Comparison of ENCODE assay signal across 23 cellular contexts in genomic region chr11:108609681-108610080, GRCh38. TPM values are rescaled to one million over a fixed set of nuclear protein-coding genes. Genes with fewer than 3 reads are reported as not detected.
A peak's percentile ranks its signal among the peaks of the same experiment; 100 is the strongest.
DNase-seq lines count a peak whose midpoint lies in the region; ATAC-seq, FAIRE-seq and TF ChIP-seq lines count a peak whose summit lies in the region.
"Had no signal": no experiment of that assay in that cellular context is flagged by ENCODE, and none has a peak within 500 bp of the region (broad histone marks: within the 10 kb centered on the region; RNA-seq: fewer than 3 reads in every experiment).

No MANE protein-coding gene starts in this region.

- no peak for FAIRE-seq in HepG2 (lab: Jason Lieb, UNC)
- FAIRE-seq in urothelium cell line (lab: Jason Lieb, UNC) = peak; percentile 91
- FAIRE-seq: A204.1, GM18507 had no signal

- H3K79me2 ChIP-seq in HepG2 (ENCODE audit: insufficient read depth, low read length) = no peaks in the 10 kb centered on the region
- H3K79me2 ChIP-seq in hepatocyte = no peaks in the 10 kb centered on the region

- H2AFZ ChIP-seq in HepG2 (ENCODE audit: low read length) (no peak overlapping the region), hepatocyte (no peak overlapping the region)
- H2AFZ ChIP-seq: neural progenitor cell had no signal

- TF ChIP-seq POLR2A in HepG2 (IDR thresholded peaks at IDR 0.05; ENCODE audit: insufficient read depth in 1 of 2, low read depth in 2 of 2, low read length in 2 of 2) (no peak), right lobe of liver (IDR thresholded peaks at IDR 0.05) (no peak), heart left ventricle (IDR thresholded peaks at IDR 0.05) (no peak)

- no peaks in the 10 kb centered on the region for H3K9me3 ChIP-seq in HepG2 (ENCODE audit: low read length)
- no peaks in the 10 kb centered on the region for H3K9me3 ChIP-seq in right lobe of liver
- H3K9me3 ChIP-seq in hepatocyte (ENCODE audit: low read depth) = no peaks in the 10 kb centered on the region
- no peaks in the 10 kb centered on the region for H3K9me3 ChIP-seq in heart left ventricle
- H3K9me3 ChIP-seq: vagina had no signal

- POLR2A ChIA-PET in HepG2 (lab: Yijun Ruan, JAX) = no interaction called here

- DNase-seq in HepG2 (ENCODE audit: low spot score) (no peak), right lobe of liver (no peak), SW480 (ENCODE audit: low spot score) (peak; percentile 76), fibroblast of villous mesenchyme (ENCODE audit: low read depth) (peak; percentile 73), urothelium cell line (ENCODE audit: low spot score) (peak; percentile 56), hepatocyte (ENCODE audit: low spot score) (no peak), heart left ventricle (no peak)
- DNase-seq: activated CD4-positive, alpha-beta T cell treated with anti-CD3 and anti-CD28 coated beads for 36 hours; activated naive CD8-positive, alpha-beta T cell treated with anti-CD3 and anti-CD28 coated beads, Interleukin-2, amount 50 U/mL, for 24 hours; activated T-cell treated with anti-CD3 and anti-CD28 coated beads for 4 hours; cortex of kidney; NCI-H1105 treated with DMSO at 0.1 percent for 48 hours; NCI-H345; stimulated activated CD4-positive, alpha-beta T cell treated with anti-CD3 and anti-CD28 coated beads, Interleukin-4, amount 100 ng/mL, for 4 hours; T-helper 17 cell had no signal

- TF ChIP-seq CTCF in HepG2 (CRISPR knock-in tag; IDR thresholded peaks at IDR 0.05) (no peak), right lobe of liver (IDR thresholded peaks at IDR 0.05) (no peak), fibroblast of villous mesenchyme (IDR thresholded peaks at IDR 0.05; ENCODE audit: insufficient read depth, low read depth, low read length) (no peak), hepatocyte (IDR thresholded peaks at IDR 0.05; ENCODE audit: poor library complexity) (no peak), heart left ventricle (IDR thresholded peaks at IDR 0.05) (no peak)

- no peak overlapping the region for H3K27ac ChIP-seq in HepG2 (ENCODE audit: extremely low read length, insufficient read depth, low read length)
- H3K27ac ChIP-seq in right lobe of liver = no peak overlapping the region
- H3K27ac ChIP-seq in hepatocyte = no peak overlapping the region
- no peak overlapping the region for H3K27ac ChIP-seq in heart left ventricle
- H3K27ac ChIP-seq: neural progenitor cell, vagina had no signal

- WGBS in HepG2 (ENCODE audit: low lambda C conversion rate) = 29% methylated on average over 5 of the region's 5 CpGs
- WGBS in right lobe of liver (ENCODE audit: insufficient coverage, low coverage, low lambda C conversion rate, missing lambda C conversion rate) = 73% methylated on average over 4 of the region's 5 CpGs
- 65% methylated on average over 5 of the region's 5 CpGs for WGBS in hepatocyte (ENCODE audit: low lambda C conversion rate, missing lambda C conversion rate)
- WGBS in heart left ventricle, 4 donors = 54 to 60% (median 57%) methylated on average over 5 of the region's 5 CpGs

- no peak for TF ChIP-seq RAD21 in HepG2 (CRISPR knock-in tag; IDR thresholded peaks at IDR 0.05)

- H4K20me1 ChIP-seq in HepG2 (ENCODE audit: insufficient read depth, low read length) (no peaks in the 10 kb centered on the region), hepatocyte (ENCODE audit: insufficient read depth, poor library complexity, severe bottlenecking) (no peaks in the 10 kb centered on the region)

- intact Hi-C loops in HepG2 (cut with micrococcal nuclease; ENCODE audit: unreplicated experiment) = no loop called here
- intact Hi-C loops in right lobe of liver (cut with DNase I) = no loop called here
- intact Hi-C loops in heart left ventricle (cut with DNase I) = no loop called here

- no peaks in the 10 kb centered on the region for H3K9me2 ChIP-seq in hepatocyte (replicated peaks; ENCODE audit: insufficient read depth)

- H3K4me2 ChIP-seq in HepG2 (ENCODE audit: low read depth, low read length) = no peak overlapping the region
- no peak overlapping the region for H3K4me2 ChIP-seq in hepatocyte
- H3K4me2 ChIP-seq: neural progenitor cell had no signal

- no peak overlapping the region for H3K4me3 ChIP-seq in HepG2 (replicated peaks in 1 of 3; ENCODE audit: insufficient read depth in 1 of 3, low read depth in 2 of 3, low read length in 3 of 3)
- H3K4me3 ChIP-seq in right lobe of liver = no peak overlapping the region
- no peak overlapping the region for H3K4me3 ChIP-seq in fibroblast of villous mesenchyme (ENCODE audit: low read depth, low read length)
- no peak overlapping the region for H3K4me3 ChIP-seq in hepatocyte
- no peak overlapping the region for H3K4me3 ChIP-seq in heart left ventricle
- H3K4me3 ChIP-seq: lung, neural progenitor cell, vagina had no signal

- H3K4me1 ChIP-seq in HepG2 (ENCODE audit: insufficient read depth, low read length) = no peaks in the 10 kb centered on the region
- H3K4me1 ChIP-seq in right lobe of liver = no peaks in the 10 kb centered on the region
- no peaks in the 10 kb centered on the region for H3K4me1 ChIP-seq in hepatocyte (ENCODE audit: insufficient read depth)
- no peaks in the 10 kb centered on the region for H3K4me1 ChIP-seq in heart left ventricle
- H3K4me1 ChIP-seq: neural progenitor cell, vagina had no signal

- H3K9ac ChIP-seq in HepG2 (ENCODE audit: insufficient read depth, low read depth, low read length) = no peak overlapping the region
- H3K9ac ChIP-seq: neural progenitor cell had no signal

- CTCF ChIA-PET in HepG2 (lab: Yijun Ruan, JAX; ENCODE audit: low intra/inter-chr PET ratio, low total read pairs) = no interaction called here

- ATAC-seq in HepG2 = no peak
- ATAC-seq in right lobe of liver = no peak
- ATAC-seq in HG02840 (IDR thresholded peaks at IDR 0.05; ENCODE audit: low FRiP score, unreplicated experiment) = no peak
- no peak for ATAC-seq in heart left ventricle
- ATAC-seq: activated CD4-positive, alpha-beta T cell treated with anti-CD3 and anti-CD28 coated beads for 36 hours; activated naive CD8-positive, alpha-beta T cell treated with anti-CD3 and anti-CD28 coated beads, Interleukin-2, amount 50 U/mL, for 24 hours; esophagus mucosa; sciatic nerve; T-helper 17 cell had no signal

- H3K36me3 ChIP-seq in HepG2 (replicated peaks in 1 of 2; ENCODE audit: control insufficient read depth in 1 of 2, insufficient read depth in 2 of 2, low read length in 2 of 2) (no peaks in the 10 kb centered on the region), right lobe of liver (no peaks in the 10 kb centered on the region), hepatocyte (replicated peaks; ENCODE audit: insufficient read depth, low read depth) (no peaks in the 10 kb centered on the region), heart left ventricle (no peaks in the 10 kb centered on the region)
- H3K36me3 ChIP-seq: neural progenitor cell, vagina had no signal

- H3K27me3 ChIP-seq in HepG2 (ENCODE audit: control insufficient read depth in 1 of 2, insufficient read depth in 2 of 2, low read length in 2 of 2) = no peaks in the 10 kb centered on the region; a peak in 2 of 5 replicates
- no peaks in the 10 kb centered on the region for H3K27me3 ChIP-seq in right lobe of liver
- no peaks in the 10 kb centered on the region for H3K27me3 ChIP-seq in hepatocyte
- H3K27me3 ChIP-seq in heart left ventricle = peaks cover 0 to 11% (median 0%) of the 10 kb centered on the region in 9 donors
- H3K27me3 ChIP-seq: neural progenitor cell, vagina had no signal

- in situ Hi-C loops in HepG2 (cut with HindIII; ENCODE audit: extremely low pct_ligation_motif_present, low pct_unique_long_range_greater_than_20kb) = no loop called here

- no peak for TF ChIP-seq EP300 in HepG2 (IDR thresholded peaks at IDR 0.05; ENCODE audit: low read depth in 2 of 2, low read length in 2 of 2)
- TF ChIP-seq EP300 in HepG2 (CRISPR knock-in tag; IDR thresholded peaks at IDR 0.05; ENCODE audit: borderline replicate concordance) = no peak

- BruUV-seq in HepG2 (replicated peaks; lab: Mats Ljungman, UMichigan) = no TSS peak

RNA-seq across cellular contexts. Expression of gene EXPH5, which starts 16.1 kb away (rescaled TPM):
- total RNA-seq in HepG2 (2016; rRNA removed; fragmentation: Illumina TruSeq; extraction: Trizol) (0.02 and 0.15 TPM in 2 replicates), right lobe of liver (10 to 100 TPM in 3 of 6 experiments, 1 to 10 TPM in 3; 8.3 to 12.4 (median 10.2) TPM), fibroblast of villous mesenchyme (0.32 and 2.2 TPM in 2 replicates), hepatocyte (3.6 and 4.5 TPM in 2 replicates), heart left ventricle (1 to 10 TPM in 6 of 9 donors, under 1 TPM in 3; 0.37 to 4.2 (median 1.3) TPM)
- not detected in 2 replicates for total RNA-seq in HepG2 (2016; cell fraction: cytosol; rRNA removed; fragmentation: Illumina TruSeq; extraction: Trizol; ENCODE audit: low read depth)
- total RNA-seq in HepG2 (2016; cell fraction: insoluble cytoplasmic fraction; rRNA removed; fragmentation: Illumina TruSeq; extraction: Trizol) = 0.04 TPM in 1 of 2 replicates, not detected in the other
- not detected in 2 replicates for total RNA-seq in HepG2 (2016; cell fraction: membrane; rRNA removed; fragmentation: Illumina TruSeq; extraction: Trizol)
- not detected in 2 replicates for total RNA-seq in HepG2 (2016; cell fraction: nucleus; rRNA removed; fragmentation: Illumina TruSeq; extraction: Trizol)
- polyA plus RNA-seq in HepG2 (2011; rRNA removed) (under 0.01 TPM in 1 of 2 replicates, not detected in the other), hepatocyte (1.8 and 2.0 TPM in 2 replicates), heart left ventricle (under 1 TPM; 0.14 to 0.27 TPM)
- 0.01 TPM in 2 replicates for polyA plus RNA-seq in HepG2 (2011; cell fraction: cytosol; rRNA removed)
- 0.02 and 0.05 TPM in 2 replicates for polyA plus RNA-seq in HepG2 (2011; cell fraction: nucleus; rRNA removed)
- 0.01 TPM in 1 of 2 replicates, not detected in the other for polyA plus RNA-seq in HepG2 (2012)
- polyA plus RNA-seq in HepG2 (2016; cell fraction: cytosol; fragmentation: Illumina TruSeq; extraction: Trizol; ENCODE audit: low read depth) = not detected in 2 replicates
- not detected in 2 replicates for polyA plus RNA-seq in HepG2 (2016; cell fraction: insoluble cytoplasmic fraction; fragmentation: Illumina TruSeq; extraction: Trizol; ENCODE audit: low read depth)
- not detected in 2 replicates for polyA plus RNA-seq in HepG2 (2016; cell fraction: membrane; fragmentation: Illumina TruSeq; extraction: Trizol; ENCODE audit: low read depth)
- polyA plus RNA-seq in HepG2 (2016; cell fraction: nucleus; fragmentation: Illumina TruSeq; extraction: Trizol; ENCODE audit: insufficient read depth, low read depth) = not detected in 2 replicates
- polyA minus RNA-seq in HepG2 (2011; rRNA and poly(A)+ RNA removed; ENCODE audit: low replicate concordance) = 4.4 TPM in 1 of 2 replicates, not detected in the other
- polyA minus RNA-seq in HepG2 (2011; cell fraction: cytosol; rRNA and poly(A)+ RNA removed) = not detected in 2 replicates
- polyA minus RNA-seq in HepG2 (2011; cell fraction: nucleus; rRNA and poly(A)+ RNA removed) = 0.12 TPM in 1 of 2 replicates, not detected in the other

RNA-seq across cellular contexts. Expression of gene DDX10, which starts 55.2 kb away (rescaled TPM):
- 32.0 and 39.5 TPM in 2 replicates for total RNA-seq in HepG2 (2016; rRNA removed; fragmentation: Illumina TruSeq; extraction: Trizol)
- total RNA-seq in HepG2 (2016; cell fraction: cytosol; rRNA removed; fragmentation: Illumina TruSeq; extraction: Trizol; ENCODE audit: low read depth) = 13.9 and 14.1 TPM in 2 replicates
- total RNA-seq in HepG2 (2016; cell fraction: insoluble cytoplasmic fraction; rRNA removed; fragmentation: Illumina TruSeq; extraction: Trizol) = 30.8 and 44.2 TPM in 2 replicates
- total RNA-seq in HepG2 (2016; cell fraction: membrane; rRNA removed; fragmentation: Illumina TruSeq; extraction: Trizol) = 11.5 and 13.0 TPM in 2 replicates
- total RNA-seq in HepG2 (2016; cell fraction: nucleus; rRNA removed; fragmentation: Illumina TruSeq; extraction: Trizol) = 34.9 and 40.5 TPM in 2 replicates
- 14.8 and 17.0 TPM in 2 replicates for polyA plus RNA-seq in HepG2 (2011; rRNA removed)
- polyA plus RNA-seq in HepG2 (2011; cell fraction: cytosol; rRNA removed) = 12.9 and 16.8 TPM in 2 replicates
- polyA plus RNA-seq in HepG2 (2011; cell fraction: nucleus; rRNA removed) = 8.6 and 10.4 TPM in 2 replicates
- polyA plus RNA-seq in HepG2 (2012) = 16.1 and 18.0 TPM in 2 replicates
- 3.0 and 3.8 TPM in 2 replicates for polyA plus RNA-seq in HepG2 (2016; cell fraction: cytosol; fragmentation: Illumina TruSeq; extraction: Trizol; ENCODE audit: low read depth)
- 36.3 and 43.6 TPM in 2 replicates for polyA plus RNA-seq in HepG2 (2016; cell fraction: insoluble cytoplasmic fraction; fragmentation: Illumina TruSeq; extraction: Trizol; ENCODE audit: low read depth)
- polyA plus RNA-seq in HepG2 (2016; cell fraction: membrane; fragmentation: Illumina TruSeq; extraction: Trizol; ENCODE audit: low read depth) = 4.9 and 7.2 TPM in 2 replicates
- 25.3 and 25.9 TPM in 2 replicates for polyA plus RNA-seq in HepG2 (2016; cell fraction: nucleus; fragmentation: Illumina TruSeq; extraction: Trizol; ENCODE audit: insufficient read depth, low read depth)
- 24.0 and 24.2 TPM in 2 replicates for polyA minus RNA-seq in HepG2 (2011; rRNA and poly(A)+ RNA removed; ENCODE audit: low replicate concordance)
- 10.8 and 11.6 TPM in 2 replicates for polyA minus RNA-seq in HepG2 (2011; cell fraction: cytosol; rRNA and poly(A)+ RNA removed)
- polyA minus RNA-seq in HepG2 (2011; cell fraction: nucleus; rRNA and poly(A)+ RNA removed) = 38.8 and 40.5 TPM in 2 replicates
- total RNA-seq in right lobe of liver = 10 to 100 TPM in 4 of 6 experiments, 1 to 10 TPM in 2; 7.4 to 13.6 (median 11.3) TPM
- total RNA-seq in fibroblast of villous mesenchyme = 16.1 and 20.3 TPM in 2 replicates
- total RNA-seq in hepatocyte = 13.9 and 17.2 TPM in 2 replicates
- polyA plus RNA-seq in hepatocyte = 9.6 and 14.5 TPM in 2 replicates
- 10 to 100 TPM in 7 of 9 donors, 1 to 10 TPM in 2; 8.3 to 17.2 (median 12.1) TPM for total RNA-seq in heart left ventricle
- polyA plus RNA-seq in heart left ventricle = 10 to 100 TPM; 12.6 to 14.7 TPM

Comparison
In these comparisons a context has a peak if more than half of its experiments do, and no peak if none do; other contexts are left out.
1. DNase-seq: peak in SW480 (single experiment), fibroblast of villous mesenchyme (single experiment) and urothelium cell line (single experiment); none in HepG2 (single experiment), right lobe of liver (0 of 3), hepatocyte (single experiment) and heart left ventricle (0 of 5).